ENCODE assay signal across 8 cellular contexts in genomic region chr1:212606042-212606733, GRCh38. TPM values are rescaled to one million over a fixed set of nuclear protein-coding genes. Genes with fewer than 3 reads are reported as not detected.
DNase-seq lines count a peak whose midpoint lies in the region; ATAC-seq lines count a peak whose summit lies in the region.

No MANE protein-coding gene starts in this region.

- peaks cover 9% of the 10 kb centered on the region for H3K4me1 ChIP-seq in thymus (ENCODE audit: control insufficient read depth, insufficient read depth, low read length)

- intact Hi-C loops in activated T-helper 1 cell treated with anti-CD3 and anti-CD28 coated beads, Interleukin-12 subunit alpha, Interleukin-12 subunit beta, Interleukin-2, Interleukin-4 antibody, amounts not matched to agents 30 ng/mL and 10 ng/mL and 1 ng/mL, durations not matched to agents 14 hours and 24 hours and 36 hours (cut with micrococcal nuclease) = loop anchor here (5.0 to 10.0 kb wide), 2 partner anchors 189 to 321 kb away; partner anchors contain the start of gene PPP2R5A

- peaks cover 15% of the 10 kb centered on the region for H3K36me3 Mint-ChIP-seq in activated T-cell treated with anti-CD3 and anti-CD28 coated beads, Interleukin-2, amount 50 U/mL, for 24 hours (ENCODE audit: low read depth)
- H3K36me3 Mint-ChIP-seq in activated T-helper 1 cell treated with anti-CD3 and anti-CD28 coated beads, Interleukin-12 subunit alpha, Interleukin-12 subunit beta, Interleukin-2, Interleukin-4 antibody, amounts not matched to agents 30 ng/mL and 10 ng/mL and 1 ng/mL, durations not matched to agents 14 hours and 24 hours and 36 hours (ENCODE audit: low read depth) = peaks cover 13% of the 10 kb centered on the region

- ATAC-seq in HG03521 (IDR thresholded peaks at IDR 0.05; ENCODE audit: unreplicated experiment) = no peak

- H3K4me3 Mint-ChIP-seq in activated T-cell treated with anti-CD3 and anti-CD28 coated beads, Interleukin-2, amount 50 U/mL, for 24 hours = peak overlapping the region; percentile 89
- H3K4me3 Mint-ChIP-seq in activated T-helper 1 cell treated with anti-CD3 and anti-CD28 coated beads, Interleukin-12 subunit alpha, Interleukin-12 subunit beta, Interleukin-2, Interleukin-4 antibody, amounts not matched to agents 30 ng/mL and 10 ng/mL and 1 ng/mL, durations not matched to agents 14 hours and 24 hours and 36 hours = peak overlapping the region; percentile 95

- DNase-seq in activated T-cell treated with anti-CD3 and anti-CD28 coated beads, Interleukin-2, amount 50 U/mL, for 24 hours = no peak
- DNase-seq in activated T-cell treated with anti-CD3 and anti-CD28 coated beads, Interleukin-2, amount 50 U/mL, for 48 hours = no peak
- no peak for DNase-seq in activated T-helper 1 cell treated with anti-CD3 and anti-CD28 coated beads, Interleukin-12 subunit alpha, Interleukin-12 subunit beta, Interleukin-2, Interleukin-4 antibody, amounts not matched to agents 30 ng/mL and 10 ng/mL and 1 ng/mL, durations not matched to agents 14 hours and 24 hours and 36 hours (ENCODE audit: low spot score)
- peak; percentile 66 for DNase-seq in left kidney (ENCODE audit: low read depth, low spot score)
- no peak for DNase-seq in EL
- DNase-seq in NCI-H1105 treated with DMSO at 0.1 percent for 48 hours (lab: John Stamatoyannopoulos, UW) = no peak

- H3K27ac Mint-ChIP-seq in activated T-cell treated with anti-CD3 and anti-CD28 coated beads, Interleukin-2, amount 50 U/mL, for 24 hours = no peak overlapping the region
- H3K27ac Mint-ChIP-seq in activated T-helper 1 cell treated with anti-CD3 and anti-CD28 coated beads, Interleukin-12 subunit alpha, Interleukin-12 subunit beta, Interleukin-2, Interleukin-4 antibody, amounts not matched to agents 30 ng/mL and 10 ng/mL and 1 ng/mL, durations not matched to agents 14 hours and 24 hours and 36 hours = peak overlapping the region; percentile 57

- peaks cover 66% of the 10 kb centered on the region for H3K27me3 Mint-ChIP-seq in activated T-cell treated with anti-CD3 and anti-CD28 coated beads, Interleukin-2, amount 50 U/mL, for 24 hours
- peaks cover 40% of the 10 kb centered on the region for H3K27me3 Mint-ChIP-seq in activated T-helper 1 cell treated with anti-CD3 and anti-CD28 coated beads, Interleukin-12 subunit alpha, Interleukin-12 subunit beta, Interleukin-2, Interleukin-4 antibody, amounts not matched to agents 30 ng/mL and 10 ng/mL and 1 ng/mL, durations not matched to agents 14 hours and 24 hours and 36 hours (ENCODE audit: insufficient read depth)

- H3K4me3 ChIP-seq in thymus (ENCODE audit: low read length) = peak overlapping the region; percentile 47

- H3K4me1 Mint-ChIP-seq in activated T-cell treated with anti-CD3 and anti-CD28 coated beads, Interleukin-2, amount 50 U/mL, for 24 hours (ENCODE audit: low read depth) = peaks cover 56% of the 10 kb centered on the region
- peaks cover 56% of the 10 kb centered on the region for H3K4me1 Mint-ChIP-seq in activated T-helper 1 cell treated with anti-CD3 and anti-CD28 coated beads, Interleukin-12 subunit alpha, Interleukin-12 subunit beta, Interleukin-2, Interleukin-4 antibody, amounts not matched to agents 30 ng/mL and 10 ng/mL and 1 ng/mL, durations not matched to agents 14 hours and 24 hours and 36 hours (ENCODE audit: low read depth)

- no peak overlapping the region for H3K27ac ChIP-seq in thymus (ENCODE audit: low read depth)

- WGBS in thymus = 16% methylated on average over 9 of the region's 9 CpGs

- H3K36me3 ChIP-seq in thymus (ENCODE audit: control insufficient read depth, insufficient read depth) = no peaks in the 10 kb centered on the region

- H3K27me3 ChIP-seq in thymus (ENCODE audit: control insufficient read depth, insufficient read depth) = peaks cover 71% of the 10 kb centered on the region

- H3K9me3 ChIP-seq in thymus (ENCODE audit: control insufficient read depth) = no peaks in the 10 kb centered on the region

- H3K9me3 Mint-ChIP-seq in activated T-cell treated with anti-CD3 and anti-CD28 coated beads, Interleukin-2, amount 50 U/mL, for 24 hours = no peaks in the 10 kb centered on the region
- no peaks in the 10 kb centered on the region for H3K9me3 Mint-ChIP-seq in activated T-helper 1 cell treated with anti-CD3 and anti-CD28 coated beads, Interleukin-12 subunit alpha, Interleukin-12 subunit beta, Interleukin-2, Interleukin-4 antibody, amounts not matched to agents 30 ng/mL and 10 ng/mL and 1 ng/mL, durations not matched to agents 14 hours and 24 hours and 36 hours

RNA-seq across cellular contexts. Expression of gene ATF3, which starts 2.4 kb away (rescaled TPM):
- total RNA-seq in activated T-helper 1 cell treated with anti-CD3 and anti-CD28 coated beads, Interleukin-12 subunit alpha, Interleukin-12 subunit beta, Interleukin-2, Interleukin-4 antibody, amounts not matched to agents 30 ng/mL and 10 ng/mL and 1 ng/mL, durations not matched to agents 14 hours and 24 hours and 36 hours = 23.0 and 23.3 TPM in 2 replicates
- polyA plus RNA-seq in thymus = 34.6 TPM
